Comparison of ENCODE assay signal across 6 cellular contexts in the genomic region with DNA sequence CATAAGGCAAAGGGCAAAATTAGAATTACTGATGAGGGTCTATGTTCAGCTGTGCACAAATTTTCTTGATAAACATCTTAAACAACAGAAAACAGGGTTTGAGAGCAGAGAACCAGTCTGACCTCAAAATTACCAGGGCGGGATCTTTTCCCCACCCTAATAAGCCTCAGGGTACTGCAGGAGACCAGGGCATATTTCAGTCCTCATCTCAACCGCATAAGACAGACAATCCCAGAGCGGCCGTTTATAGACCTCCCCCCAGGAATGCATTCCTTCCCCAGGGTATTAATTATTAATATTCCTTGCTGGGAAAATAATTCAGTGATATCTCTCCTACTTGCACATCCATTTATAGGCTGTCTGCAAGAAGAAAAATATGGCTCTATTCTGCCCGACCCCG. TPM values are rescaled to one million over a fixed set of nuclear protein-coding genes. Genes with fewer than 3 reads are reported as not detected.
"Had no signal": no experiment of that assay in that cellular context is flagged by ENCODE, and none has a peak within 500 bp of the region (broad histone marks: within the 10 kb centered on the region; RNA-seq: fewer than 3 reads in every experiment).

No MANE protein-coding gene starts in this region.

RNA-seq across cellular contexts. Expression of a gene that starts 16.6 kb away (rescaled TPM):
- total RNA-seq: hepatocyte; kidney epithelial cell; lung microvascular endothelial cell; mesothelial cell of epicardium; naive thymus-derived CD4-positive, alpha-beta T cell had no signal
- polyA plus RNA-seq: immature natural killer cell; naive thymus-derived CD4-positive, alpha-beta T cell had no signal

RNA-seq across cellular contexts. Expression of a gene that starts 45.5 kb away (rescaled TPM):
- total RNA-seq: lung microvascular endothelial cell had no signal
- polyA plus RNA-seq: immature natural killer cell had no signal
